26 cellular contexts compared by ENCODE assay signal in genomic region chr16:19285431-19285830, GRCh38. TPM values are rescaled to one million over a fixed set of nuclear protein-coding genes. Genes with fewer than 3 reads are reported as not detected.
"Had no signal": no experiment of that assay in that cellular context is flagged by ENCODE, and none has a peak within 500 bp of the region (broad histone marks: within the 10 kb centered on the region; RNA-seq: fewer than 3 reads in every experiment).

Gene CLEC19A (plus strand): TSS chr16:19285731. CDS start chr16:19285852, 121 bp downstream.

- H3K9me3 Mint-ChIP-seq: activated CD4-positive, alpha-beta T cell treated with anti-CD3 and anti-CD28 coated beads, Interleukin-2, amount 10 ng/mL, durations not matched to agents 24 days and 14 days; activated naive CD4-positive, alpha-beta T cell treated with anti-CD3 and anti-CD28 coated beads, Interleukin-2, amount 50 U/mL, for 24 hours; activated naive CD8-positive, alpha-beta T cell treated with anti-CD3 and anti-CD28 coated beads, Interleukin-2, amount 10 ng/mL, durations not matched to agents 7 days and 5 days; activated T-cell treated with anti-CD3 and anti-CD28 coated beads, Interleukin-2, amount 50 U/mL, for 24 hours; activated T-helper 2 cell treated with anti-CD3 and anti-CD28 coated beads, Interferon-gamma antibody, Interleukin-2, Interleukin-4, amounts not matched to agents 10 μg/mL and 5 μg/mL and 100 μg/mL, durations not matched to agents 14 hours and 24 hours and 36 hours had no signal

- H3K4me3 ChIP-seq: SJCRH30, SK-N-MC had no signal

- H3K4me1 ChIP-seq: SJCRH30 had no signal

- H3K27ac ChIP-seq: brain microvascular endothelial cell, SJCRH30, SK-N-MC had no signal

- H3K9me3 ChIP-seq: SJCRH30 had no signal

- H3K27ac Mint-ChIP-seq: activated CD4-positive, alpha-beta T cell treated with anti-CD3 and anti-CD28 coated beads, Interleukin-2, amount 10 ng/mL, durations not matched to agents 24 days and 14 days; activated CD8-positive, alpha-beta T cell treated with anti-CD3 and anti-CD28 coated beads, Interleukin-2, amount 10 ng/mL, durations not matched to agents 7 days and 5 days; activated naive CD4-positive, alpha-beta T cell treated with anti-CD3 and anti-CD28 coated beads, Interleukin-2, amount 50 U/mL, for 24 hours; activated naive CD8-positive, alpha-beta T cell treated with anti-CD3 and anti-CD28 coated beads, Interleukin-2, amount 10 ng/mL, durations not matched to agents 7 days and 5 days; activated T-cell treated with anti-CD3 and anti-CD28 coated beads, Interleukin-2, amount 50 U/mL, for 24 hours; activated T-helper 2 cell treated with anti-CD3 and anti-CD28 coated beads, Interferon-gamma antibody, Interleukin-2, Interleukin-4, amounts not matched to agents 10 μg/mL and 5 μg/mL and 100 μg/mL, durations not matched to agents 14 hours and 24 hours and 36 hours had no signal

- H3K4me3 Mint-ChIP-seq: activated CD4-positive, alpha-beta T cell treated with anti-CD3 and anti-CD28 coated beads, Interleukin-2, amount 10 ng/mL, durations not matched to agents 24 days and 14 days; activated CD8-positive, alpha-beta T cell treated with anti-CD3 and anti-CD28 coated beads, Interleukin-2, amount 10 ng/mL, durations not matched to agents 7 days and 5 days; activated naive CD4-positive, alpha-beta T cell treated with anti-CD3 and anti-CD28 coated beads, Interleukin-2, amount 50 U/mL, for 24 hours; activated naive CD8-positive, alpha-beta T cell treated with anti-CD3 and anti-CD28 coated beads, Interleukin-2, amount 10 ng/mL, durations not matched to agents 7 days and 5 days; activated T-cell treated with anti-CD3 and anti-CD28 coated beads, Interleukin-2, amount 50 U/mL, for 24 hours had no signal

- DNase-seq: activated CD4-positive, alpha-beta T cell treated with anti-CD3 and anti-CD28 coated beads, Interleukin-2, amount 10 ng/mL, durations not matched to agents 24 days and 14 days; activated CD4-positive, alpha-beta T cell treated with anti-CD3 and anti-CD28 coated beads, Interleukin-2, amount 50 U/mL, for 48 hours; activated CD8-positive, alpha-beta T cell treated with anti-CD3 and anti-CD28 coated beads, Interleukin-2, amount 10 ng/mL, durations not matched to agents 7 days and 5 days; activated gamma-delta T cell; activated naive CD4-positive, alpha-beta T cell treated with Interleukin-2 at 50 U/mL for 16 hours; activated naive CD8-positive, alpha-beta T cell treated with anti-CD3 and anti-CD28 coated beads, Interleukin-2, amount 10 ng/mL, durations not matched to agents 7 days and 5 days; activated T-cell treated with anti-CD3 and anti-CD28 coated beads, Interleukin-2, amount 50 U/mL, for 24 hours; brain microvascular endothelial cell; central memory CD4-positive, alpha-beta T cell; NCI-H1105; NCI-H1417 treated with DMSO at 0.1 percent for 48 hours; NCI-H187 treated with DMSO at 0.1 percent for 48 hours; NCI-H2081; NCI-H345; NCI-H524 treated with DMSO at 0.1 percent for 48 hours; PC-3; SHP77; SJCRH30; T1000 had no signal

- H3K27me3 Mint-ChIP-seq: activated naive CD4-positive, alpha-beta T cell treated with anti-CD3 and anti-CD28 coated beads, Interleukin-2, amount 50 U/mL, for 24 hours; activated naive CD8-positive, alpha-beta T cell treated with anti-CD3 and anti-CD28 coated beads, Interleukin-2, amount 10 ng/mL, durations not matched to agents 7 days and 5 days had no signal

- H3K27me3 ChIP-seq: brain microvascular endothelial cell, SJCRH30 had no signal

- H3K36me3 ChIP-seq: brain microvascular endothelial cell, SJCRH30 had no signal

- ATAC-seq: activated CD8-positive, alpha-beta T cell treated with anti-CD3 and anti-CD28 coated beads, Interleukin-2, amount 10 ng/mL, durations not matched to agents 7 days and 5 days; PC-3 had no signal

- H3K4me1 Mint-ChIP-seq: activated naive CD4-positive, alpha-beta T cell treated with anti-CD3 and anti-CD28 coated beads, Interleukin-2, amount 50 U/mL, for 24 hours; activated naive CD8-positive, alpha-beta T cell treated with anti-CD3 and anti-CD28 coated beads, Interleukin-2, amount 10 ng/mL, durations not matched to agents 7 days and 5 days had no signal

- H3K36me3 Mint-ChIP-seq: activated naive CD4-positive, alpha-beta T cell treated with anti-CD3 and anti-CD28 coated beads, Interleukin-2, amount 50 U/mL, for 24 hours; activated naive CD8-positive, alpha-beta T cell treated with anti-CD3 and anti-CD28 coated beads, Interleukin-2, amount 10 ng/mL, durations not matched to agents 7 days and 5 days had no signal

RNA-seq across cellular contexts. Expression of gene CLEC19A, which starts in this region (rescaled TPM):
- total RNA-seq: activated CD4-positive, alpha-beta T cell treated with anti-CD3 and anti-CD28 coated beads, Interleukin-2, amount 10 ng/mL, durations not matched to agents 24 days and 14 days; activated CD8-positive, alpha-beta T cell treated with anti-CD3 and anti-CD28 coated beads, Interleukin-2, amount 10 ng/mL, durations not matched to agents 7 days and 5 days; activated naive CD8-positive, alpha-beta T cell treated with anti-CD3 and anti-CD28 coated beads, Interleukin-2, amount 10 ng/mL, durations not matched to agents 7 days and 5 days; activated T-helper 2 cell treated with anti-CD3 and anti-CD28 coated beads, Interferon-gamma antibody, Interleukin-2, Interleukin-4, amounts not matched to agents 10 μg/mL and 5 μg/mL and 100 μg/mL, durations not matched to agents 14 hours and 24 hours and 36 hours; astrocyte; M059J; PC-3; SJCRH30; T-helper 1 cell treated with Interleukin-12 subunit alpha and Interleukin-12 subunit beta and Interleukin-4 antibody, amounts not matched to agents 30 ng/mL and 1 ng/mL, for 36 hours; T-helper 2 cell treated with Interferon-gamma antibody and Interleukin-4, amounts not matched to agents 100 ng/mL and 5 ng/mL, for 36 hours had no signal
